In genomic region chr15:78065284-78065872, GRCh38 we compare ENCODE assay signal across 8 cellular contexts. TPM values are rescaled to one million over a fixed set of nuclear protein-coding genes. Genes with fewer than 3 reads are reported as not detected.
DNase-seq lines count a peak whose midpoint lies in the region; ATAC-seq and TF ChIP-seq lines count a peak whose summit lies in the region.

No MANE protein-coding gene starts in this region.

- no peaks in the 10 kb centered on the region for H3K9me3 ChIP-seq in body of pancreas
- H3K9me3 ChIP-seq in thyroid gland, result no peaks in the 10 kb centered on the region

- intact Hi-C loops in body of pancreas (cut with DNase I), result no loop called here
- intact Hi-C loops in thyroid gland (cut with DNase I), result loop anchor here (10.0 kb wide), 1 partner anchor 79 kb away; the partner anchor contains the start of gene IDH3A

- no peaks in the 10 kb centered on the region for H3K27me3 ChIP-seq in body of pancreas
- H3K27me3 ChIP-seq in thyroid gland, result no peaks in the 10 kb centered on the region

- H3K27ac ChIP-seq in body of pancreas, result peak overlapping the region; percentile 27 to 78 (median 61)
- peak overlapping the region; percentile 76 to 87 (median 78) for H3K27ac ChIP-seq in thyroid gland

- H3K4me3 ChIP-seq in body of pancreas (no peak overlapping the region), thyroid gland (replicated peaks in 1 of 3) (no peak overlapping the region)

- DNase-seq in AML-193 (lab: John Stamatoyannopoulos, UW) (peak; percentile 78 to 84), LHCN-M2 (ENCODE audit: low read depth) (peak; percentile 99), body of pancreas (peak in 3 of 4 donors; percentile 48 to 85 (median 64)), left lobe of liver (ENCODE audit: low spot score) (peak; percentile 92), thyroid gland (peak; percentile 46 to 50), GM13977 (ENCODE audit: low spot score) (no peak)
- DNase-seq in effector CD8-positive, alpha-beta T cell (lab: John Stamatoyannopoulos, UW), result no peak

- peak in 1 of 3 donors; percentile 8 for TF ChIP-seq POLR2A in body of pancreas (IDR thresholded peaks at IDR 0.05)
- no peak for TF ChIP-seq POLR2A in thyroid gland (IDR thresholded peaks at IDR 0.05)

- H3K4me1 ChIP-seq in body of pancreas (peaks cover 86% of the 10 kb centered on the region), thyroid gland (peaks cover 85 to 95% of the 10 kb centered on the region in 2 donors)

- TF ChIP-seq CTCF in body of pancreas (IDR thresholded peaks at IDR 0.05) (no peak), thyroid gland (IDR thresholded peaks at IDR 0.05) (no peak), GM13977 (IDR thresholded peaks at IDR 0.05; ENCODE audit: extremely low read depth, insufficient read depth, missing control alignments) (no peak)

- H3K36me3 ChIP-seq in body of pancreas (replicated peaks in 1 of 2; ENCODE audit: insufficient read depth in 1 of 2, low read depth in 2 of 2) (no peaks in the 10 kb centered on the region), thyroid gland (no peaks in the 10 kb centered on the region)

- in situ Hi-C loops in GM13977 (cut with MboI; ENCODE audit: low pct_unique_long_range_greater_than_20kb, low sequenced_read_pairs, unreplicated experiment), result no loop called here

- ATAC-seq in body of pancreas (peak; percentile 70), left lobe of liver (peak; percentile 79), HG03432 (IDR thresholded peaks at IDR 0.05; ENCODE audit: unreplicated experiment) (no peak)

- WGBS in body of pancreas, 2 donors, result 34% methylated on average over 5 of the region's 5 CpGs
- WGBS in thyroid gland, 2 donors, result 56 to 59% methylated on average over 5 of the region's 5 CpGs

RNA-seq across cellular contexts. Expression of gene TBC1D2B, which starts 12.1 kb away (rescaled TPM):
- 26.9 and 30.6 TPM in 2 replicates for total RNA-seq in LHCN-M2 (2014; rRNA removed)
- polyA plus RNA-seq in LHCN-M2 (2012), result 25.5 TPM
- total RNA-seq in body of pancreas, result 10 to 100 TPM; 35.6 to 42.3 TPM
- 50.4 TPM for total RNA-seq in left lobe of liver
- total RNA-seq in thyroid gland, result 10 to 100 TPM; 32.8 to 54.0 (median 40.1) TPM

RNA-seq across cellular contexts. Expression of gene SH2D7, which starts 27.0 kb away (rescaled TPM):
- not detected in 2 replicates for total RNA-seq in LHCN-M2 (2014; rRNA removed)
- polyA plus RNA-seq in LHCN-M2 (2012), result 0.04 TPM
- total RNA-seq in body of pancreas, result not detected
- total RNA-seq in left lobe of liver, result not detected
- total RNA-seq in thyroid gland, result not detected

Comparison
In these comparisons a context has a peak if more than half of its experiments do, and no peak if none do; other contexts are left out.
1. DNase-seq: peak in AML-193 (2 of 2), LHCN-M2 (single experiment), body of pancreas (3 of 4), left lobe of liver (single experiment) and thyroid gland (2 of 2); none in effector CD8-positive, alpha-beta T cell (single experiment) and GM13977 (single experiment).